ENCODE assay signal across 11 cellular contexts in the genomic region with DNA sequence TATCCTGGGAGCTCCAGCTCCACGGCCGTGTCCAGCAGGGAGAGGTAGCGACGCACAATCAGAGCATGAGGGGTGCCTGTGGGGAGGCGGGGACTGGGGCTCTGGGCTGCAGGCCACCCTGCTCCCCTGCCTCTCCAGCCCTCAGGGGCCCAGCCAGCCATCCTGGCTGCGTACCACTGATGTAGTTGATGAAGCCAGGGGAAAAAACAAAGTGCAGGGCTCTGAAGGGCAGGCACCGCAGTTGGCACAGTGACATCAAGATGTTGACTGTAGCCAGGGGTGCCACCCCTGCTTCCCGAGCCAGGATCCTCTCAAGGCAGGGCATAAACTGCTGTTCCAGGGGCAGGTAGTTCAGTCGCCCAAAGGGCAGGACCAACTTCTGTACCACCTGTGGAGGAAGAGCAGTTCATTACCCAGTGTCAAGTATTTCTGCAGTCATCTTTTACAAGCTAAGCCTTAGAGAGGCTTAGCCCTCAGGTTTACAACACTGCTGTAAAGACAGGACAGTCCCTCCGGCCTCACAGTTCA. TPM values are rescaled to one million over a fixed set of nuclear protein-coding genes. Genes with fewer than 3 reads are reported as not detected.
DNase-seq lines count a peak whose midpoint lies in the region; ATAC-seq and TF ChIP-seq lines count a peak whose summit lies in the region.
"Had no signal": no experiment of that assay in that cellular context is flagged by ENCODE, and none has a peak within 500 bp of the region (broad histone marks: within the 10 kb centered on the region; RNA-seq: fewer than 3 reads in every experiment).

No MANE protein-coding gene starts in this region.

- H3K9me3 ChIP-seq in OCI-LY1 (ENCODE audit: low read length) = no peaks in the 10 kb centered on the region
- H3K9me3 ChIP-seq in osteoblast (ENCODE audit: low read depth, low read length) = no peaks in the 10 kb centered on the region

- H2AFZ ChIP-seq in OCI-LY1 (ENCODE audit: low read length) (no peak overlapping the region), osteoblast (ENCODE audit: low read length) (no peak overlapping the region)

- H3K36me3 ChIP-seq in OCI-LY1 (ENCODE audit: insufficient read depth, low read length) = peaks cover 43% of the 10 kb centered on the region
- peaks cover 26% of the 10 kb centered on the region for H3K36me3 ChIP-seq in osteoblast (ENCODE audit: insufficient read depth, low read length)
- H3K36me3 ChIP-seq in mesendoderm (ENCODE audit: control insufficient read depth, insufficient read depth, low read length) = peaks cover 1% of the 10 kb centered on the region

- DNase-seq in T-helper 1 cell = no peak
- no peak for DNase-seq in effector memory CD8-positive, alpha-beta T cell
- DNase-seq in osteoblast (ENCODE audit: insufficient read length, low spot score, missing footprints) = peak; percentile 87
- DNase-seq in mesendoderm = no peak
- DNase-seq: effector CD4-positive, alpha-beta T cell; NCI-H187 treated with DMSO at 0.1 percent for 48 hours; PC-3 had no signal

- H3K9me3 Mint-ChIP-seq in T-helper 1 cell treated with Interleukin-12 subunit alpha and Interleukin-12 subunit beta and Interleukin-4 antibody, amounts not matched to agents 30 μg/mL and 1 μg/mL, for 36 hours = no peaks in the 10 kb centered on the region
- no peaks in the 10 kb centered on the region for H3K9me3 Mint-ChIP-seq in effector memory CD8-positive, alpha-beta T cell

- H3K4me2 ChIP-seq in OCI-LY1 (ENCODE audit: low read length) = no peak overlapping the region; the same call in 1 of the 2 replicates
- no peak overlapping the region for H3K4me2 ChIP-seq in osteoblast (ENCODE audit: insufficient read depth, low read length)
- H3K4me2 ChIP-seq in mesendoderm (ENCODE audit: low read length) = no peak overlapping the region

- no peak overlapping the region; the same call in 1 of the 2 replicates for H3K9ac ChIP-seq in OCI-LY1 (ENCODE audit: low read length)
- H3K9ac ChIP-seq in mesendoderm (ENCODE audit: low read length) = no peak overlapping the region

- no peaks in the 10 kb centered on the region for H3K79me2 ChIP-seq in OCI-LY1 (ENCODE audit: insufficient read depth, low read length)
- H3K79me2 ChIP-seq in osteoblast (ENCODE audit: insufficient read depth, low read length) = peaks cover 38% of the 10 kb centered on the region
- peaks cover 15% of the 10 kb centered on the region for H3K79me2 ChIP-seq in mesendoderm (ENCODE audit: control insufficient read depth, insufficient read depth, low read length)

- H3K4me1 ChIP-seq in OCI-LY1 (ENCODE audit: insufficient read depth, low read length, severe bottlenecking) (peaks cover 37% of the 10 kb centered on the region), osteoblast (ENCODE audit: insufficient read depth, low read length) (peaks cover 27% of the 10 kb centered on the region), mesendoderm (ENCODE audit: control insufficient read depth, low read depth, low read length) (peaks cover 9% of the 10 kb centered on the region)

- ATAC-seq in effector memory CD8-positive, alpha-beta T cell (replicated peaks) = no peak
- no peak for ATAC-seq in GM19467 (IDR thresholded peaks at IDR 0.05; ENCODE audit: unreplicated experiment)
- no peak for ATAC-seq in GM19395 (IDR thresholded peaks at IDR 0.05; ENCODE audit: unreplicated experiment)
- ATAC-seq: PC-3 had no signal

- no peak overlapping the region for H4K5ac ChIP-seq in mesendoderm (ENCODE audit: low read length)

- no peak overlapping the region for H2BK5ac ChIP-seq in mesendoderm (ENCODE audit: low read length)

- peaks cover 15% of the 10 kb centered on the region for H3K79me1 ChIP-seq in mesendoderm (ENCODE audit: low read length)

- peak overlapping the region; percentile 65 for H3K4me3 Mint-ChIP-seq in T-helper 1 cell treated with Interleukin-12 subunit alpha and Interleukin-12 subunit beta and Interleukin-4 antibody, amounts not matched to agents 30 μg/mL and 1 μg/mL, for 36 hours
- peak overlapping the region; percentile 39 to 41 for H3K4me3 Mint-ChIP-seq in effector memory CD8-positive, alpha-beta T cell

- no peak overlapping the region for H2BK120ac ChIP-seq in mesendoderm (ENCODE audit: low read depth, low read length)

- H3K4me3 ChIP-seq in OCI-LY1 (ENCODE audit: low read depth, low read length, poor library complexity, severe bottlenecking) = no peak overlapping the region
- no peak overlapping the region for H3K4me3 ChIP-seq in osteoblast (ENCODE audit: insufficient read depth, low read length)
- H3K4me3 ChIP-seq in mesendoderm (ENCODE audit: low read length) = no peak overlapping the region

- H3F3A ChIP-seq in OCI-LY1 (ENCODE audit: insufficient read depth, low read length) = peaks cover 4% of the 10 kb centered on the region; the same call in 1 of the 2 replicates

- H3K27ac Mint-ChIP-seq in T-helper 1 cell treated with Interleukin-12 subunit alpha and Interleukin-12 subunit beta and Interleukin-4 antibody, amounts not matched to agents 30 μg/mL and 1 μg/mL, for 36 hours = peak overlapping the region; percentile 26
- H3K27ac Mint-ChIP-seq in effector memory CD8-positive, alpha-beta T cell = peak overlapping the region in 1 of 2 donors; percentile 80

- peaks cover 14% of the 10 kb centered on the region for H3K36me3 Mint-ChIP-seq in T-helper 1 cell treated with Interleukin-12 subunit alpha and Interleukin-12 subunit beta and Interleukin-4 antibody, amounts not matched to agents 30 μg/mL and 1 μg/mL, for 36 hours (ENCODE audit: low read depth)
- H3K36me3 Mint-ChIP-seq in effector memory CD8-positive, alpha-beta T cell (ENCODE audit: insufficient read depth) = peaks cover 25% of the 10 kb centered on the region

- peaks cover 17% of the 10 kb centered on the region for H3K4me1 Mint-ChIP-seq in T-helper 1 cell treated with Interleukin-12 subunit alpha and Interleukin-12 subunit beta and Interleukin-4 antibody, amounts not matched to agents 30 μg/mL and 1 μg/mL, for 36 hours (ENCODE audit: low read depth)
- peaks cover 14 to 17% of the 10 kb centered on the region in 2 donors for H3K4me1 Mint-ChIP-seq in effector memory CD8-positive, alpha-beta T cell (ENCODE audit: low read depth in 2 of 2)

- TF ChIP-seq CTCF in OCI-LY1 (IDR thresholded peaks at IDR 0.05; ENCODE audit: low read length) (no peak), osteoblast (IDR thresholded peaks at IDR 0.05; ENCODE audit: extremely low read depth, low read depth, low read length) (no peak)

- no peaks in the 10 kb centered on the region for H4K20me1 ChIP-seq in OCI-LY1 (ENCODE audit: insufficient read depth, low read length)
- peaks cover 21% of the 10 kb centered on the region for H4K20me1 ChIP-seq in osteoblast (ENCODE audit: insufficient read depth, low read length)

- H3K27me3 ChIP-seq in OCI-LY1 (ENCODE audit: insufficient read depth, low read length) (no peaks in the 10 kb centered on the region), osteoblast (ENCODE audit: insufficient read depth, low read length) (no peaks in the 10 kb centered on the region), mesendoderm (ENCODE audit: insufficient read depth, low read length, poor library complexity) (no peaks in the 10 kb centered on the region)

- no peaks in the 10 kb centered on the region for H3K9me2 ChIP-seq in OCI-LY1 (ENCODE audit: low read depth, low read length)

- no peak overlapping the region for H3K18ac ChIP-seq in mesendoderm (ENCODE audit: low read length)

- WGBS in mesendoderm (ENCODE audit: extremely low coverage, insufficient coverage, low lambda C conversion rate) = no CpG with 5 or more reads among the region's 10 CpGs

- no peaks in the 10 kb centered on the region for H3K27me3 Mint-ChIP-seq in T-helper 1 cell treated with Interleukin-12 subunit alpha and Interleukin-12 subunit beta and Interleukin-4 antibody, amounts not matched to agents 30 μg/mL and 1 μg/mL, for 36 hours (ENCODE audit: low read depth)
- H3K27me3 Mint-ChIP-seq in effector memory CD8-positive, alpha-beta T cell = no peaks in the 10 kb centered on the region

- no peak overlapping the region for H4K8ac ChIP-seq in mesendoderm (ENCODE audit: low read depth, low read length)

- H3K23ac ChIP-seq in mesendoderm (ENCODE audit: low read length) = no peak overlapping the region

- H3K56ac ChIP-seq in mesendoderm (ENCODE audit: low read length) = no peak overlapping the region

- no peak overlapping the region for H2AK5ac ChIP-seq in mesendoderm (ENCODE audit: low read length)

- no peak overlapping the region for H3K4ac ChIP-seq in mesendoderm (ENCODE audit: low read depth, low read length)

- H2BK15ac ChIP-seq in mesendoderm (replicated peaks; ENCODE audit: low read depth) = no peak overlapping the region

- H3K27ac ChIP-seq in OCI-LY1 (ENCODE audit: low read depth, low read length, poor library complexity, severe bottlenecking) (peak overlapping the region; percentile 56), osteoblast (ENCODE audit: low read depth, low read length) (no peak overlapping the region), mesendoderm (ENCODE audit: low read depth, low read length) (no peak overlapping the region)

RNA-seq across cellular contexts. Expression of a gene that starts 2.8 kb away (rescaled TPM):
- 87.6 and 95.2 TPM in 2 replicates for total RNA-seq in osteoblast
- 29.3 TPM for polyA plus RNA-seq in mesendoderm (2013, experiment 1 of 2)
- 27.9 TPM for polyA plus RNA-seq in mesendoderm (2013, experiment 2 of 2)

RNA-seq across cellular contexts. Expression of a gene that starts 5.5 kb away (rescaled TPM):
- 17.4 and 18.1 TPM in 2 replicates for total RNA-seq in osteoblast
- 43.1 TPM for polyA plus RNA-seq in mesendoderm (2013, experiment 1 of 2)
- polyA plus RNA-seq in mesendoderm (2013, experiment 2 of 2) = 42.0 TPM

RNA-seq across cellular contexts. Expression of a gene that starts 8.5 kb away (rescaled TPM):
- 39.8 and 45.7 TPM in 2 replicates for total RNA-seq in osteoblast
- polyA plus RNA-seq in mesendoderm (2013, experiment 1 of 2) = 27.6 TPM
- 26.4 TPM for polyA plus RNA-seq in mesendoderm (2013, experiment 2 of 2)

RNA-seq across cellular contexts. Expression of a gene that starts 18.4 kb away (rescaled TPM):
- total RNA-seq in osteoblast = 52.2 and 61.5 TPM in 2 replicates
- polyA plus RNA-seq in mesendoderm (2013, experiment 1 of 2) = 51.8 TPM
- polyA plus RNA-seq in mesendoderm (2013, experiment 2 of 2) = 53.3 TPM

RNA-seq across cellular contexts. Expression of a gene that starts 20.1 kb away (rescaled TPM):
- 15.9 and 17.0 TPM in 2 replicates for total RNA-seq in osteoblast
- polyA plus RNA-seq in mesendoderm (2013, experiment 1 of 2) = 9.7 TPM
- 10.1 TPM for polyA plus RNA-seq in mesendoderm (2013, experiment 2 of 2)
